Comparison of ENCODE assay signal across 9 cellular contexts in genomic region chr15:33311312-33311971, GRCh38. TPM values are rescaled to one million over a fixed set of nuclear protein-coding genes. Genes with fewer than 3 reads are reported as not detected.
A peak's percentile ranks its signal among the peaks of the same experiment; 100 is the strongest.
DNase-seq lines count a peak whose midpoint lies in the region; TF ChIP-seq lines count a peak whose summit lies in the region.
"Had no signal": no experiment of that assay in that cellular context is flagged by ENCODE, and none has a peak within 500 bp of the region (broad histone marks: within the 10 kb centered on the region; RNA-seq: fewer than 3 reads in every experiment).

No MANE protein-coding gene starts in this region.

- no peaks in the 10 kb centered on the region for H4K20me1 ChIP-seq in mammary epithelial cell (ENCODE audit: insufficient read depth, low read length)

- POLR2A ChIA-PET in Caco-2 (lab: Charles Lee), result no interaction called here

- dilution Hi-C loops in mammary epithelial cell (cut with HindIII; ENCODE audit: low sequenced_read_pairs), result loop anchor here (5.0 kb wide), 1 partner anchor 34 kb away; no protein-coding TSS in a partner anchor

- in situ Hi-C loops in mammary epithelial cell (cut with MboI; ENCODE audit: low sequenced_read_pairs in 2 of 2), result no loop called here

- no peaks in the 10 kb centered on the region for H3K4me1 Mint-ChIP-seq in Caco-2 (ENCODE audit: low read depth, unreplicated experiment)
- H3K4me1 Mint-ChIP-seq in T-helper 2 cell treated with Interferon-gamma antibody and Interleukin-4, amounts not matched to agents 5 μg/mL and 100 μg/mL, for 36 hours (ENCODE audit: low read depth), result no peaks in the 10 kb centered on the region

- no peak overlapping the region for H3K4me3 Mint-ChIP-seq in Caco-2 (ENCODE audit: unreplicated experiment)
- no peak overlapping the region for H3K4me3 Mint-ChIP-seq in T-helper 2 cell treated with Interferon-gamma antibody and Interleukin-4, amounts not matched to agents 5 μg/mL and 100 μg/mL, for 36 hours

- CTCF ChIA-PET in mammary epithelial cell (lab: Charles Lee; ENCODE audit: low non-redundant PET), result no interaction called here
- CTCF ChIA-PET in Caco-2 (lab: Charles Lee), result no interaction called here

- no peaks in the 10 kb centered on the region for H3K79me2 ChIP-seq in mammary epithelial cell (ENCODE audit: insufficient read depth, low read length)

- H3K36me3 ChIP-seq in HUES6 (ENCODE audit: control insufficient read depth, insufficient read depth, low read length) (no peaks in the 10 kb centered on the region), mammary epithelial cell (ENCODE audit: insufficient read depth, low read length) (no peaks in the 10 kb centered on the region), skeletal muscle tissue (ENCODE audit: control insufficient read depth in 3 of 3, insufficient read depth in 3 of 3, low read length in 3 of 3) (no peaks in the 10 kb centered on the region), Caco-2 (ENCODE audit: control insufficient read depth, insufficient read depth, low read length) (no peaks in the 10 kb centered on the region)

- H3K4me3 ChIP-seq in HUES6 (ENCODE audit: low read depth, low read length) (peak overlapping the region; percentile 74), mammary epithelial cell (replicated peaks in 1 of 3; ENCODE audit: insufficient read depth in 1 of 3, low read depth in 2 of 3, low read length in 3 of 3) (peak overlapping the region in 2 of 3 experiments; percentile 32 to 39), skeletal muscle tissue (ENCODE audit: low read length in 3 of 3) (peak overlapping the region; percentile 67 to 78 (median 71)), Caco-2 (ENCODE audit: low read depth, low read length) (no peak overlapping the region)

- peaks cover 53% of the 10 kb centered on the region for H3K27me3 ChIP-seq in HUES6 (ENCODE audit: control insufficient read depth, insufficient read depth, low read length)
- H3K27me3 ChIP-seq in mammary epithelial cell (ENCODE audit: insufficient read depth, low read length), result peaks cover 16% of the 10 kb centered on the region
- H3K27me3 ChIP-seq in skeletal muscle tissue (ENCODE audit: control insufficient read depth in 3 of 3, insufficient read depth in 3 of 3, low read length in 3 of 3), result peaks cover 0 to 28% (median 8%) of the 10 kb centered on the region in 3 donors
- no peaks in the 10 kb centered on the region for H3K27me3 ChIP-seq in Caco-2 (replicated peaks; ENCODE audit: control insufficient read depth, insufficient read depth, low read length)

- TF ChIP-seq CTCF in mammary epithelial cell (conservative IDR thresholded peaks at IDR 0.05 in 1 of 2, IDR thresholded peaks at IDR 0.05 in 1 of 2; ENCODE audit: extremely low read depth in 1 of 2, insufficient read depth in 1 of 2, low read depth in 1 of 2, low read length in 2 of 2) (no peak), Caco-2 (IDR thresholded peaks at IDR 0.05; ENCODE audit: insufficient read depth in 1 of 2, low read depth in 1 of 2, low read length in 1 of 2, severe bottlenecking in 1 of 2, unreplicated experiment in 1 of 2) (no peak)

- no peak overlapping the region for H3K27ac Mint-ChIP-seq in Caco-2 (ENCODE audit: unreplicated experiment)
- no peak overlapping the region for H3K27ac Mint-ChIP-seq in T-helper 2 cell treated with Interferon-gamma antibody and Interleukin-4, amounts not matched to agents 5 μg/mL and 100 μg/mL, for 36 hours

- H3K27ac ChIP-seq in HUES6 (ENCODE audit: low read depth, low read length) (no peak overlapping the region), mammary epithelial cell (ENCODE audit: insufficient read depth, low read depth, low read length) (no peak overlapping the region), skeletal muscle tissue (ENCODE audit: low read depth, low read length) (no peak overlapping the region)

- no peaks in the 10 kb centered on the region for H3K36me3 Mint-ChIP-seq in Caco-2 (ENCODE audit: insufficient read depth, unreplicated experiment)
- no peaks in the 10 kb centered on the region for H3K36me3 Mint-ChIP-seq in T-helper 2 cell treated with Interferon-gamma antibody and Interleukin-4, amounts not matched to agents 5 μg/mL and 100 μg/mL, for 36 hours (ENCODE audit: low read depth)

- peaks cover 9% of the 10 kb centered on the region for H3K4me1 ChIP-seq in HUES6 (ENCODE audit: control insufficient read depth, insufficient read depth, low read length)
- H3K4me1 ChIP-seq in mammary epithelial cell (ENCODE audit: insufficient read depth, low read length), result no peaks in the 10 kb centered on the region
- peaks cover 3 to 19% (median 5%) of the 10 kb centered on the region in 3 donors for H3K4me1 ChIP-seq in skeletal muscle tissue (ENCODE audit: control insufficient read depth in 3 of 3, insufficient read depth in 3 of 3, low read length in 3 of 3)
- H3K4me1 ChIP-seq in Caco-2, result no peaks in the 10 kb centered on the region

- no peaks in the 10 kb centered on the region for H3K9me3 Mint-ChIP-seq in Caco-2 (ENCODE audit: unreplicated experiment)
- no peaks in the 10 kb centered on the region for H3K9me3 Mint-ChIP-seq in T-helper 2 cell treated with Interferon-gamma antibody and Interleukin-4, amounts not matched to agents 5 μg/mL and 100 μg/mL, for 36 hours

- WGBS in mammary epithelial cell (ENCODE audit: low coverage, missing lambda C conversion rate), result 19% methylated on average over 11 of the region's 38 CpGs

- H3K27me3 Mint-ChIP-seq in Caco-2 (ENCODE audit: insufficient read depth, unreplicated experiment), result peaks cover 10% of the 10 kb centered on the region
- H3K27me3 Mint-ChIP-seq in T-helper 2 cell treated with Interferon-gamma antibody and Interleukin-4, amounts not matched to agents 5 μg/mL and 100 μg/mL, for 36 hours (ENCODE audit: low read depth), result peaks cover 42% of the 10 kb centered on the region

- H3K9ac ChIP-seq in HUES6 (ENCODE audit: low read length) (peak overlapping the region; percentile 47), mammary epithelial cell (ENCODE audit: insufficient read depth, low read length) (no peak overlapping the region), skeletal muscle tissue (ENCODE audit: low read depth in 1 of 3, low read length in 3 of 3) (peak overlapping the region in 2 of 3 donors; percentile 54 to 83)

- intact Hi-C loops in mammary epithelial cell (cut with micrococcal nuclease), result no loop called here
- intact Hi-C loops in Caco-2 (cut with micrococcal nuclease; ENCODE audit: unreplicated experiment), result no loop called here

- BruUV-seq in mammary epithelial cell (replicated peaks; lab: Mats Ljungman, UMichigan) (no TSS peak), Caco-2 (replicated peaks; lab: Mats Ljungman, UMichigan) (no TSS peak)

- H3K4me2 ChIP-seq in mammary epithelial cell (ENCODE audit: insufficient read depth, low read depth, low read length), result peak overlapping the region; percentile 78

- peak overlapping the region; percentile 53 for H2AFZ ChIP-seq in mammary epithelial cell (ENCODE audit: low read depth, low read length)

- H3K9me3 ChIP-seq in HUES6 (ENCODE audit: control insufficient read depth, insufficient read depth, low read depth, low read length), result no peaks in the 10 kb centered on the region
- H3K9me3 ChIP-seq in mammary epithelial cell (replicated peaks; ENCODE audit: insufficient read depth, low read length), result no peaks in the 10 kb centered on the region
- H3K9me3 ChIP-seq in skeletal muscle tissue (ENCODE audit: control insufficient read depth in 3 of 3, low read length in 3 of 3), result no peaks in the 10 kb centered on the region
- H3K9me3 ChIP-seq in Caco-2, result no peaks in the 10 kb centered on the region

- no peak for DNase-seq in mammary epithelial cell
- DNase-seq in islet precursor cell, result peak; percentile 64
- DNase-seq in Caco-2, result no peak
- DNase-seq in T-helper 2 cell treated with Interferon-gamma antibody and Interleukin-4, amounts not matched to agents 5 μg/mL and 100 μg/mL, for 36 hours (ENCODE audit: low spot score), result no peak
- DNase-seq in COLO829 (ENCODE audit: low spot score), result no peak
- no peak for DNase-seq in NCI-H1048 (lab: John Stamatoyannopoulos, UW)
- DNase-seq: activated CD8-positive, alpha-beta memory T cell treated with anti-CD3 and anti-CD28 coated beads, Interleukin-2, amount 50 U/mL, for 4 hours had no signal

RNA-seq across cellular contexts. Expression of gene RYR3, which starts 0.7 kb away (rescaled TPM):
- under 1 TPM; under 0.01 to 0.07 TPM for total RNA-seq in mammary epithelial cell
- 0.27 TPM for polyA plus RNA-seq in mammary epithelial cell
- polyA minus RNA-seq in mammary epithelial cell, result 0.05 TPM
- total RNA-seq in skeletal muscle tissue, result 50.6 TPM
- 0.66 TPM in 1 of 2 replicates, not detected in the other for total RNA-seq in Caco-2 (2022)

Comparison
In these comparisons a context has a peak if more than half of its experiments do, and no peak if none do; other contexts are left out.
1. RNA of gene RYR3, which starts 0.7 kb away (total RNA-seq): 50.6 TPM in skeletal muscle tissue (single experiment); 0.66 TPM in Caco-2 and under 0.01 to 0.07 TPM in mammary epithelial cell; every median in the first group is over 10 times any median in the second.